ENCODE assay signal across 8 cellular contexts in genomic region chr5:140926211-140926902, GRCh38. TPM values are rescaled to one million over a fixed set of nuclear protein-coding genes. Genes with fewer than 3 reads are reported as not detected.
A peak's percentile ranks its signal among the peaks of the same experiment; 100 is the strongest.
DNase-seq lines count a peak whose midpoint lies in the region; ATAC-seq, FAIRE-seq and TF ChIP-seq lines count a peak whose summit lies in the region.

TSS of gene PCDHAC1 (plus strand) at chr5:140926299. CDS start at chr5:140926893, 594 bp downstream.

- intact Hi-C loops in HepG2 (cut with micrococcal nuclease; ENCODE audit: unreplicated experiment): no loop called here

- CTCF ChIA-PET in HepG2 (lab: Yijun Ruan, JAX; ENCODE audit: low intra/inter-chr PET ratio, low total read pairs): no interaction called here

- H3K27ac ChIP-seq in liver (ENCODE audit: low read depth in 1 of 2, low read length in 2 of 2) (no peak within 1 kb of the TSS), HepG2 (ENCODE audit: extremely low read length, insufficient read depth, low read length) (no peak within 1 kb of the TSS), caudate nucleus (ENCODE audit: low read depth, low read length) (no peak within 1 kb of the TSS)

- H3K4me3 ChIP-seq in liver (ENCODE audit: low read depth in 1 of 3, low read length in 3 of 3) (peak within 1 kb of the TSS; percentile 42 to 66 (median 53)), HepG2 (replicated peaks in 1 of 3; ENCODE audit: insufficient read depth in 1 of 3, low read depth in 2 of 3, low read length in 3 of 3) (no peak within 1 kb of the TSS), skeletal muscle satellite cell (ENCODE audit: low read length) (peak within 1 kb of the TSS; percentile 68)

- H3K9me3 ChIP-seq in liver (ENCODE audit: control insufficient read depth in 4 of 4, low read length in 3 of 4): peaks cover 0 to 6% (median 2%) of the 10 kb centered on the region in 4 donors
- no peaks in the 10 kb centered on the region for H3K9me3 ChIP-seq in HepG2 (ENCODE audit: low read length)
- no peaks in the 10 kb centered on the region for H3K9me3 ChIP-seq in skeletal muscle satellite cell (replicated peaks; ENCODE audit: low read length)

- 5% methylated on average over 67 of the region's 67 CpGs for WGBS in liver
- 80% methylated on average over 52 of the region's 67 CpGs for WGBS in HepG2 (ENCODE audit: low lambda C conversion rate)

- ATAC-seq in HepG2 (no peak), GM21786 (IDR thresholded peaks at IDR 0.05; ENCODE audit: unreplicated experiment) (no peak)

- H3K9ac ChIP-seq in liver (ENCODE audit: low read depth in 1 of 2, low read length in 2 of 2) (no peak within 1 kb of the TSS), HepG2 (ENCODE audit: insufficient read depth, low read depth, low read length) (no peak within 1 kb of the TSS), skeletal muscle satellite cell (ENCODE audit: low read depth, low read length) (no peak within 1 kb of the TSS)

- POLR2A ChIA-PET in HepG2 (lab: Yijun Ruan, JAX): no interaction called here

- no peaks in the 10 kb centered on the region for H3K36me3 Mint-ChIP-seq in immature natural killer cell

- H3K4me2 ChIP-seq in HepG2 (ENCODE audit: low read depth, low read length): no peak within 1 kb of the TSS
- peak within 1 kb of the TSS; percentile 85 for H3K4me2 ChIP-seq in skeletal muscle satellite cell (ENCODE audit: low read length)

- TF ChIP-seq RAD21 in liver (IDR thresholded peaks at IDR 0.05): peak; percentile 53 to 74
- no peak for TF ChIP-seq RAD21 in HepG2 (CRISPR knock-in tag; IDR thresholded peaks at IDR 0.05)

- H3K27me3 ChIP-seq in liver (ENCODE audit: control insufficient read depth in 4 of 4, insufficient read depth in 4 of 4, low read length in 3 of 4): peaks cover 0 to 6% (median under 1%) of the 10 kb centered on the region in 4 donors
- peaks cover 2 to 17% of the 10 kb centered on the region in 2 experiments; a peak in 3 of 5 replicates for H3K27me3 ChIP-seq in HepG2 (ENCODE audit: control insufficient read depth in 1 of 2, insufficient read depth in 2 of 2, low read length in 2 of 2)
- peaks cover 26% of the 10 kb centered on the region for H3K27me3 ChIP-seq in skeletal muscle satellite cell (ENCODE audit: control insufficient read depth, insufficient read depth, low read length)

- no peaks in the 10 kb centered on the region for H4K20me1 ChIP-seq in HepG2 (ENCODE audit: insufficient read depth, low read length)

- DNase-seq in HepG2 (ENCODE audit: low spot score) (no peak), NCI-H82 treated with DMSO at 0.1 percent for 48 hours (lab: John Stamatoyannopoulos, UW; ENCODE audit: unreplicated experiment) (peak; percentile 69), caudate nucleus (lab: John Stamatoyannopoulos, UW) (peak in 57 of 61 donors; percentile 7 to 81 (median 63)), immature natural killer cell (peak in 1 of 3 donors; percentile 3), cortex of kidney (lab: John Stamatoyannopoulos, UW) (no peak)

- H3K79me2 ChIP-seq in HepG2 (ENCODE audit: insufficient read depth, low read length): no peaks in the 10 kb centered on the region

- BruUV-seq in HepG2 (replicated peaks; lab: Mats Ljungman, UMichigan): no TSS peak

- TF ChIP-seq EP300 in HepG2 (IDR thresholded peaks at IDR 0.05; ENCODE audit: low read depth in 2 of 2, low read length in 2 of 2) (no peak), HepG2 (CRISPR knock-in tag; IDR thresholded peaks at IDR 0.05; ENCODE audit: borderline replicate concordance) (no peak)

- peaks cover 7 to 21% (median 12%) of the 10 kb centered on the region in 3 donors for H3K27me3 Mint-ChIP-seq in immature natural killer cell (ENCODE audit: low read depth in 3 of 3)

- peaks cover 5 to 48% (median 6%) of the 10 kb centered on the region in 6 donors for H3K9me3 Mint-ChIP-seq in immature natural killer cell

- in situ Hi-C loops in HepG2 (cut with HindIII; ENCODE audit: extremely low pct_ligation_motif_present, low pct_unique_long_range_greater_than_20kb): no loop called here

- H2AFZ ChIP-seq in HepG2 (ENCODE audit: low read length): no peak within 1 kb of the TSS

- no peak for FAIRE-seq in HepG2 (lab: Jason Lieb, UNC)

- H3K27ac Mint-ChIP-seq in immature natural killer cell: no peak within 1 kb of the TSS

- H3K4me1 ChIP-seq in liver (ENCODE audit: control insufficient read depth in 4 of 4, insufficient read depth in 4 of 4, low read length in 3 of 4): peaks cover 0 to 18% (median 9%) of the 10 kb centered on the region in 4 donors
- H3K4me1 ChIP-seq in HepG2 (ENCODE audit: insufficient read depth, low read length): no peaks in the 10 kb centered on the region
- H3K4me1 ChIP-seq in skeletal muscle satellite cell (ENCODE audit: control insufficient read depth, insufficient read depth, low read length): peaks cover 11% of the 10 kb centered on the region

- H3K4me1 Mint-ChIP-seq in immature natural killer cell: peaks cover 6 to 8% of the 10 kb centered on the region in 2 donors

- peak; percentile 47 for TF ChIP-seq CTCF in liver (IDR thresholded peaks at IDR 0.05; ENCODE audit: low read depth, low read length, missing input control)
- no peak for TF ChIP-seq CTCF in HepG2 (CRISPR knock-in tag; IDR thresholded peaks at IDR 0.05)

- no peak for TF ChIP-seq POLR2A in HepG2 (IDR thresholded peaks at IDR 0.05; ENCODE audit: insufficient read depth in 1 of 2, low read depth in 2 of 2, low read length in 2 of 2)

- no peaks in the 10 kb centered on the region for H3K36me3 ChIP-seq in liver (ENCODE audit: control insufficient read depth in 4 of 4, insufficient read depth in 3 of 4, low read depth in 1 of 4, low read length in 3 of 4)
- no peaks in the 10 kb centered on the region for H3K36me3 ChIP-seq in HepG2 (replicated peaks in 1 of 2; ENCODE audit: control insufficient read depth in 1 of 2, insufficient read depth in 2 of 2, low read length in 2 of 2)
- no peaks in the 10 kb centered on the region for H3K36me3 ChIP-seq in skeletal muscle satellite cell (ENCODE audit: insufficient read depth, low read length)

- peak within 1 kb of the TSS; percentile 50 to 64 (median 54) for H3K4me3 Mint-ChIP-seq in immature natural killer cell

TF ChIP-seq in liver, 16 proteins besides CTCF, POLR2A, EP300 and RAD21:
- TF ChIP-seq NR2F2 (IDR thresholded peaks at IDR 0.05) (peak; percentile 32), FOXA2 (IDR thresholded peaks at IDR 0.05) (no peak)

TF ChIP-seq in HepG2, 621 proteins besides CTCF, POLR2A, EP300 and RAD21 (continues in another document):
- TF ChIP-seq SPEN (CRISPR knock-in tag; IDR thresholded peaks at IDR 0.05; ENCODE audit: low read depth) (no peak), SRF (IDR thresholded peaks at IDR 0.05; ENCODE audit: low read depth, low read length) (no peak), ZNF430 (CRISPR knock-in tag; IDR thresholded peaks at IDR 0.05) (no peak), ZNF724P (CRISPR knock-in tag; IDR thresholded peaks at IDR 0.05; ENCODE audit: borderline replicate concordance) (no peak), GABPB1 (CRISPR knock-in tag; IDR thresholded peaks at IDR 0.05) (no peak), ZFP36 (IDR thresholded peaks at IDR 0.05; ENCODE audit: borderline replicate concordance, low read depth, low read length, partially characterized antibody) (no peak), ZKSCAN5 (CRISPR knock-in tag; IDR thresholded peaks at IDR 0.05) (no peak), ZNF446 (CRISPR knock-in tag; IDR thresholded peaks at IDR 0.05) (no peak), ZBTB8A (CRISPR knock-in tag; IDR thresholded peaks at IDR 0.05; ENCODE audit: borderline replicate concordance, low read depth) (no peak), ZNF335 (CRISPR knock-in tag; IDR thresholded peaks at IDR 0.05) (no peak), ZMAT3 (CRISPR knock-in tag; conservative IDR thresholded peaks at IDR 0.05) (no peak), CCAR2 (optimal IDR thresholded peaks at IDR 0.05; ENCODE audit: low read depth, low read length) (no peak), ARNT (IDR thresholded peaks at IDR 0.05) (no peak)

RNA-seq across cellular contexts. Expression of gene PCDHAC1, which starts in this region (rescaled TPM):
- total RNA-seq in liver (under 1 TPM; under 0.01 to 0.25 TPM), HepG2 (2016; rRNA removed; fragmentation: Illumina TruSeq; extraction: Trizol) (0.04 TPM in 1 of 2 replicates, not detected in the other)
- polyA plus RNA-seq in liver (under 1 TPM in 1 of 2 donors, not detected in 1; 0.13 TPM), HepG2 (2011; rRNA removed) (0.03 TPM in 1 of 2 replicates, not detected in the other), immature natural killer cell (not detected)
- total RNA-seq in HepG2 (2016; cell fraction: cytosol; rRNA removed; fragmentation: Illumina TruSeq; extraction: Trizol; ENCODE audit: low read depth): not detected in 2 replicates
- total RNA-seq in HepG2 (2016; cell fraction: insoluble cytoplasmic fraction; rRNA removed; fragmentation: Illumina TruSeq; extraction: Trizol): 0.04 TPM in 1 of 2 replicates, not detected in the other
- total RNA-seq in HepG2 (2016; cell fraction: membrane; rRNA removed; fragmentation: Illumina TruSeq; extraction: Trizol): not detected in 2 replicates
- 0.13 and 0.16 TPM in 2 replicates for total RNA-seq in HepG2 (2016; cell fraction: nucleus; rRNA removed; fragmentation: Illumina TruSeq; extraction: Trizol)
- not detected in 2 replicates for polyA plus RNA-seq in HepG2 (2011; cell fraction: cytosol; rRNA removed)
- polyA plus RNA-seq in HepG2 (2011; cell fraction: nucleus; rRNA removed): 0.05 TPM in 1 of 2 replicates, not detected in the other
- not detected in 2 replicates for polyA plus RNA-seq in HepG2 (2012)
- not detected in 2 replicates for polyA plus RNA-seq in HepG2 (2016; cell fraction: cytosol; fragmentation: Illumina TruSeq; extraction: Trizol; ENCODE audit: low read depth)
- not detected in 2 replicates for polyA plus RNA-seq in HepG2 (2016; cell fraction: insoluble cytoplasmic fraction; fragmentation: Illumina TruSeq; extraction: Trizol; ENCODE audit: low read depth)
- not detected in 2 replicates for polyA plus RNA-seq in HepG2 (2016; cell fraction: membrane; fragmentation: Illumina TruSeq; extraction: Trizol; ENCODE audit: low read depth)
- not detected in 2 replicates for polyA plus RNA-seq in HepG2 (2016; cell fraction: nucleus; fragmentation: Illumina TruSeq; extraction: Trizol; ENCODE audit: insufficient read depth, low read depth)
- 0.32 TPM in 1 of 2 replicates, not detected in the other for polyA minus RNA-seq in HepG2 (2011; rRNA and poly(A)+ RNA removed; ENCODE audit: low replicate concordance)
- not detected in 2 replicates for polyA minus RNA-seq in HepG2 (2011; cell fraction: cytosol; rRNA and poly(A)+ RNA removed)
- 0.12 and 0.13 TPM in 2 replicates for polyA minus RNA-seq in HepG2 (2011; cell fraction: nucleus; rRNA and poly(A)+ RNA removed)
- not detected in 2 replicates for total RNA-seq in skeletal muscle satellite cell (2012; rRNA removed)

Comparison
In these comparisons a context has a peak if more than half of its experiments do, and no peak if none do; other contexts are left out.
1. H3K4me3 ChIP-seq: peak in liver (3 of 3) and skeletal muscle satellite cell (single experiment); none in HepG2 (0 of 3).
2. DNase-seq: peak in NCI-H82 treated with DMSO at 0.1 percent for 48 hours (single experiment) and caudate nucleus (57 of 61); none in HepG2 (single experiment) and cortex of kidney (single experiment).